ENCODE assay signal across 18 cellular contexts in genomic region chr20:11810316-11811130, GRCh38.
A peak's percentile ranks its signal among the peaks of the same experiment; 100 is the strongest.
DNase-seq lines count a peak whose midpoint lies in the region; ATAC-seq and TF ChIP-seq lines count a peak whose summit lies in the region.
"Had no signal": no experiment of that assay in that cellular context is flagged by ENCODE, and none has a peak within 500 bp of the region (broad histone marks: within the 10 kb centered on the region; RNA-seq: fewer than 3 reads in every experiment).

No MANE protein-coding gene starts in this region.

- H3K9me3 Mint-ChIP-seq in HFFc6: no peaks in the 10 kb centered on the region
- H3K9me3 Mint-ChIP-seq: endodermal cell had no signal

- H3K36me3 ChIP-seq in SJSA1 (no peaks in the 10 kb centered on the region), HAP-1 (replicated peaks) (no peaks in the 10 kb centered on the region), hepatocyte (replicated peaks; ENCODE audit: insufficient read depth, low read depth) (no peaks in the 10 kb centered on the region)
- H3K36me3 ChIP-seq: BLaER1 had no signal

- peaks cover 47% of the 10 kb centered on the region for H3K4me1 ChIP-seq in SJSA1 (replicated peaks)
- H3K4me1 ChIP-seq in HAP-1: no peaks in the 10 kb centered on the region
- no peaks in the 10 kb centered on the region for H3K4me1 ChIP-seq in hepatocyte (ENCODE audit: insufficient read depth)
- H3K4me1 ChIP-seq: BLaER1 had no signal

- peaks cover 91% of the 10 kb centered on the region for H3K4me1 Mint-ChIP-seq in HFFc6 (ENCODE audit: low read depth)

- ATAC-seq in HG02642 (IDR thresholded peaks at IDR 0.05; ENCODE audit: poor library complexity, unreplicated experiment): no peak
- ATAC-seq: K562; stimulated activated naive CD8-positive, alpha-beta T cell treated with anti-CD3 and anti-CD28 coated beads, Interleukin-15, Interleukin-2, amounts not matched to agents 100 U/mL and 50 U/mL, for 24 hours had no signal

- DNase-seq in ACHN (peak; percentile 66), HFFc6 (peak; percentile 68), SJSA1 (ENCODE audit: low read depth in 1 of 2, low spot score in 2 of 2) (peak in 1 of 2 experiments; percentile 14), fibroblast of the aortic adventitia (ENCODE audit: low read depth) (peak; percentile 60), C1 segment of cervical spinal cord (lab: John Stamatoyannopoulos, UW) (no peak), HAP-1 (ENCODE audit: low spot score in 2 of 2) (no peak), hepatocyte (ENCODE audit: low spot score) (no peak)
- DNase-seq: activated CD4-positive, CD25-positive, alpha-beta regulatory T cell; activated T-cell treated with anti-CD3 and anti-CD28 coated beads, Interleukin-2, amount 50 U/mL, for 24 hours; aorta; endodermal cell; NCI-H2171 treated with DMSO at 0.1 percent for 48 hours; SIG-M5; stimulated activated CD4-positive, alpha-beta T cell treated with anti-CD3 and anti-CD28 coated beads, Interleukin-4, amount 100 ng/mL, for 1 hour; stimulated activated naive CD8-positive, alpha-beta T cell treated with anti-CD3 and anti-CD28 coated beads, Interleukin-15, Interleukin-2, amounts not matched to agents 100 U/mL and 50 U/mL, for 24 hours had no signal

- WGBS in hepatocyte (ENCODE audit: low lambda C conversion rate, missing lambda C conversion rate): 54% methylated on average over 4 of the region's 4 CpGs

- H3K27me3 ChIP-seq in SJSA1 (replicated peaks) (no peaks in the 10 kb centered on the region), HAP-1 (ENCODE audit: low read depth) (peaks cover 12% of the 10 kb centered on the region), hepatocyte (no peaks in the 10 kb centered on the region)
- H3K27me3 ChIP-seq: BLaER1 had no signal

- H3K9me3 ChIP-seq in SJSA1 (replicated peaks): no peaks in the 10 kb centered on the region
- no peaks in the 10 kb centered on the region for H3K9me3 ChIP-seq in HAP-1
- no peaks in the 10 kb centered on the region for H3K9me3 ChIP-seq in hepatocyte (ENCODE audit: low read depth)
- H3K9me3 ChIP-seq: BLaER1 had no signal

- H3K4me3 Mint-ChIP-seq in HFFc6: peak overlapping the region; percentile 53
- H3K4me3 Mint-ChIP-seq: activated T-cell treated with anti-CD3 and anti-CD28 coated beads, Interleukin-2, amount 50 U/mL, for 24 hours; endodermal cell had no signal

- TF ChIP-seq CTCF in HFFc6 (IDR thresholded peaks at IDR 0.05) (no peak), fibroblast of the aortic adventitia (IDR thresholded peaks at IDR 0.05; ENCODE audit: insufficient read depth, low read length) (no peak), hepatocyte (IDR thresholded peaks at IDR 0.05; ENCODE audit: poor library complexity) (no peak)

- H3K4me2 ChIP-seq in hepatocyte: no peak overlapping the region
- H3K4me2 ChIP-seq: BLaER1 had no signal

- no peak overlapping the region for H3K4me3 ChIP-seq in SJSA1
- H3K4me3 ChIP-seq in fibroblast of the aortic adventitia (ENCODE audit: low read depth, low read length): no peak overlapping the region
- no peak overlapping the region for H3K4me3 ChIP-seq in HAP-1
- no peak overlapping the region for H3K4me3 ChIP-seq in hepatocyte
- H3K4me3 ChIP-seq: BLaER1, K562 had no signal

- H3K79me2 ChIP-seq in hepatocyte: no peaks in the 10 kb centered on the region

- no peak overlapping the region for H2AFZ ChIP-seq in hepatocyte

- H3K27ac ChIP-seq in SJSA1 (peak overlapping the region; percentile 46), hepatocyte (no peak overlapping the region)
- H3K27ac ChIP-seq: BLaER1 had no signal

- peak overlapping the region; percentile 67 for H3K27ac Mint-ChIP-seq in HFFc6
- H3K27ac Mint-ChIP-seq: activated T-cell treated with anti-CD3 and anti-CD28 coated beads, Interleukin-2, amount 50 U/mL, for 24 hours; endodermal cell had no signal

- H3K36me3 Mint-ChIP-seq in HFFc6 (ENCODE audit: low read depth): no peaks in the 10 kb centered on the region

- in situ Hi-C loops in ACHN (cut with HindIII; ENCODE audit: low pct_ligation_motif_present, low pct_unique_long_range_greater_than_20kb, low sequenced_read_pairs) (no loop called here), HAP-1 (cut with MboI; ENCODE audit: low sequenced_read_pairs) (no loop called here)

- no peaks in the 10 kb centered on the region; the same call in 1 of the 2 replicates for H3K27me3 Mint-ChIP-seq in HFFc6 (ENCODE audit: insufficient read depth)
- H3K27me3 Mint-ChIP-seq: activated T-cell treated with anti-CD3 and anti-CD28 coated beads, Interleukin-2, amount 50 U/mL, for 24 hours had no signal

- no peaks in the 10 kb centered on the region for H4K20me1 ChIP-seq in hepatocyte (ENCODE audit: insufficient read depth, poor library complexity, severe bottlenecking)
- H4K20me1 ChIP-seq: BLaER1 had no signal

- no peaks in the 10 kb centered on the region for H3K9me2 ChIP-seq in hepatocyte (replicated peaks; ENCODE audit: insufficient read depth)

Comparison
In these comparisons a context has a peak if more than half of its experiments do, and no peak if none do; other contexts are left out.
1. DNase-seq: peak in ACHN (single experiment), HFFc6 (single experiment) and fibroblast of the aortic adventitia (single experiment); none in C1 segment of cervical spinal cord (0 of 14), HAP-1 (0 of 2) and hepatocyte (single experiment).